8 cellular contexts compared by ENCODE assay signal in genomic region chr5:132506094-132506692, GRCh38. TPM values are rescaled to one million over a fixed set of nuclear protein-coding genes. Genes with fewer than 3 reads are reported as not detected.
DNase-seq lines count a peak whose midpoint lies in the region; ATAC-seq and TF ChIP-seq lines count a peak whose summit lies in the region.

No MANE protein-coding gene starts in this region.

- H3K4me1 Mint-ChIP-seq in osteocyte (ENCODE audit: unreplicated experiment) = peaks cover 24% of the 10 kb centered on the region
- peaks cover 13 to 15% of the 10 kb centered on the region in 2 donors for H3K4me1 Mint-ChIP-seq in immature natural killer cell

- H2AFZ ChIP-seq in SK-N-SH (ENCODE audit: low read depth) = peak overlapping the region; percentile 52

- H3K36me3 Mint-ChIP-seq in osteocyte (ENCODE audit: unreplicated experiment) (peaks cover 2% of the 10 kb centered on the region), immature natural killer cell (peaks cover 0 to 3% (median 0%) of the 10 kb centered on the region in 3 donors)

- DNase-seq in SIG-M5 treated with dmso at 0.1 percent for 504 hours (lab: John Stamatoyannopoulos, UW; ENCODE audit: unreplicated experiment) = peak; percentile 63
- no peak for DNase-seq in SIG-M5 (lab: John Stamatoyannopoulos, UW)
- DNase-seq in SK-N-SH = peak; percentile 48
- DNase-seq in fibroblast of gingiva (ENCODE audit: low read depth) = peak; percentile 91
- peak; percentile 66 for DNase-seq in osteocyte (ENCODE audit: extremely low spot score, unreplicated experiment)
- no peak for DNase-seq in HK-2 (ENCODE audit: unreplicated experiment)
- DNase-seq in immature natural killer cell = no peak

- WGBS in SK-N-SH (ENCODE audit: low lambda C conversion rate) = 35% methylated on average over 1 of the region's 1 CpG

- TF ChIP-seq RAD21 in SK-N-SH (IDR thresholded peaks at IDR 0.05; ENCODE audit: low read length) = peak; percentile 45

- no peaks in the 10 kb centered on the region for H3K27me3 ChIP-seq in SK-N-SH (ENCODE audit: insufficient read depth)

- peak; percentile 69 for TF ChIP-seq CTCF in SK-N-SH (IDR thresholded peaks at IDR 0.05)
- peak; percentile 66 for TF ChIP-seq CTCF in osteocyte (IDR thresholded peaks at IDR 0.05)

- POLR2A ChIA-PET in SK-N-SH (lab: Yijun Ruan, JAX) = interaction anchor here (1.1 kb wide), 2 partner anchors 9 to 16 kb away, joined by 3 read pairs; partner anchors contain the start of gene IRF1

- H3K9me3 ChIP-seq in SK-N-SH = peaks cover 8% of the 10 kb centered on the region; the same call in 1 of the 2 replicates

- H3K9me3 Mint-ChIP-seq in osteocyte (ENCODE audit: unreplicated experiment) (peaks cover 6% of the 10 kb centered on the region), immature natural killer cell (no peaks in the 10 kb centered on the region)

- peak; percentile 69 for ATAC-seq in HG02885 (IDR thresholded peaks at IDR 0.05; ENCODE audit: poor library complexity, unreplicated experiment)

- H3K4me1 ChIP-seq in SK-N-SH (ENCODE audit: control insufficient read depth in 1 of 2, insufficient read depth in 2 of 2, low read depth in 1 of 2, low read length in 1 of 2) = no peaks in the 10 kb centered on the region; a peak in 1 of 4 replicates

- peak overlapping the region; percentile 81 for H3K27ac Mint-ChIP-seq in osteocyte (ENCODE audit: unreplicated experiment)
- H3K27ac Mint-ChIP-seq in immature natural killer cell = peak overlapping the region in 1 of 6 donors; percentile 27

- H3K36me3 ChIP-seq in SK-N-SH (replicated peaks in 1 of 2; ENCODE audit: control insufficient read depth in 1 of 2, insufficient read depth in 2 of 2, low read length in 1 of 2) = no peaks in the 10 kb centered on the region

- no peak for TF ChIP-seq EP300 in SK-N-SH (IDR thresholded peaks at IDR 0.05; ENCODE audit: borderline replicate concordance in 1 of 2, low read depth in 1 of 2, low read length in 1 of 2)

- H3F3A ChIP-seq in SK-N-SH (replicated peaks; ENCODE audit: insufficient read depth) = peaks cover 11% of the 10 kb centered on the region

- no peaks in the 10 kb centered on the region for H3K79me2 ChIP-seq in SK-N-SH (ENCODE audit: insufficient read depth)

- H3K4me3 Mint-ChIP-seq in osteocyte (ENCODE audit: unreplicated experiment) = no peak overlapping the region
- H3K4me3 Mint-ChIP-seq in immature natural killer cell = no peak overlapping the region

- H3K27me3 Mint-ChIP-seq in osteocyte (ENCODE audit: unreplicated experiment) = no peaks in the 10 kb centered on the region
- H3K27me3 Mint-ChIP-seq in immature natural killer cell (ENCODE audit: low read depth in 3 of 3) = peaks cover 0 to 3% (median 2%) of the 10 kb centered on the region in 3 donors

- H3K27ac ChIP-seq in SK-N-SH (ENCODE audit: low read depth in 2 of 2, low read length in 1 of 2) = peak overlapping the region; percentile 3 to 52; a peak in 3 of 4 replicates

- H3K9ac ChIP-seq in SK-N-SH = no peak overlapping the region

- peak overlapping the region in 1 of 2 experiments; percentile 4; a peak in 1 of 4 replicates for H3K4me3 ChIP-seq in SK-N-SH (ENCODE audit: low read depth in 2 of 2, low read length in 1 of 2)

- CTCF ChIA-PET in SK-N-SH (lab: Yijun Ruan, JAX) = interaction anchor here (0.6 to 12.3 kb wide), 21 partner anchors 9 to 325 kb away, joined by 3 to 189 read pairs (median 3); partner anchors contain the start of genes IRF1 and P4HA2

- no peaks in the 10 kb centered on the region for H3K9me2 ChIP-seq in SK-N-SH

- no peaks in the 10 kb centered on the region for H4K20me1 ChIP-seq in SK-N-SH (ENCODE audit: insufficient read depth)

- H3K4me2 ChIP-seq in SK-N-SH = peak overlapping the region; percentile 47; the same call in 1 of the 2 replicates

TF ChIP-seq in SK-N-SH, 30 proteins besides CTCF, POLR2A, EP300 and RAD21:
- TF ChIP-seq SMC3 (IDR thresholded peaks at IDR 0.05; ENCODE audit: low read depth, low read length) (peak; percentile 36), TCF12 (IDR thresholded peaks at IDR 0.05) (no peak)

RNA-seq across cellular contexts. Expression of gene IRF1, which starts 15.6 kb away (rescaled TPM):
- polyA plus RNA-seq in SK-N-SH (2012; rRNA removed) = 13.8 and 15.2 TPM in 2 replicates
- 9.0 and 11.2 TPM in 2 replicates for polyA plus RNA-seq in SK-N-SH (2012; cell fraction: cytosol; rRNA removed)
- 30.4 and 31.8 TPM in 2 replicates for polyA plus RNA-seq in SK-N-SH (2012; cell fraction: nucleus; rRNA removed)
- 50.2 and 58.9 TPM in 2 replicates for total RNA-seq in osteocyte
- 100 to 1,000 TPM; 349 to 460 (median 371) TPM for polyA plus RNA-seq in immature natural killer cell

RNA-seq across cellular contexts. Expression of gene IL5, which starts 37.1 kb away (rescaled TPM):
- not detected in 2 replicates for polyA plus RNA-seq in SK-N-SH (2012; rRNA removed)
- polyA plus RNA-seq in SK-N-SH (2012; cell fraction: cytosol; rRNA removed) = not detected in 2 replicates
- polyA plus RNA-seq in SK-N-SH (2012; cell fraction: nucleus; rRNA removed) = not detected in 2 replicates
- total RNA-seq in osteocyte = not detected in 2 replicates
- polyA plus RNA-seq in immature natural killer cell = not detected

RNA-seq across cellular contexts. Expression of gene RAD50, which starts 50.6 kb away (rescaled TPM):
- polyA plus RNA-seq in SK-N-SH (2012; rRNA removed) (20.0 and 25.7 TPM in 2 replicates), immature natural killer cell (10 to 100 TPM in 1 of 3 donors, 1 to 10 TPM in 2; 2.4 to 27.4 (median 9.7) TPM)
- 22.4 and 26.2 TPM in 2 replicates for polyA plus RNA-seq in SK-N-SH (2012; cell fraction: cytosol; rRNA removed)
- 23.3 and 36.5 TPM in 2 replicates for polyA plus RNA-seq in SK-N-SH (2012; cell fraction: nucleus; rRNA removed)
- total RNA-seq in osteocyte = 24.7 and 27.5 TPM in 2 replicates

Comparison
In these comparisons a context has a peak if more than half of its experiments do, and no peak if none do; other contexts are left out.
1. DNase-seq: peak in SIG-M5 treated with dmso at 0.1 percent for 504 hours (single experiment), SK-N-SH (single experiment), fibroblast of gingiva (single experiment) and osteocyte (single experiment); none in SIG-M5 (single experiment), HK-2 (single experiment) and immature natural killer cell (0 of 3).
2. RNA of gene IRF1, which starts 15.6 kb away (polyA plus RNA-seq): 349 to 460 TPM in immature natural killer cell; 9.0 to 31.8 TPM in SK-N-SH; every median in the first group is over 10 times any median in the second.